Comparison of ENCODE assay signal across 8 cellular contexts in the genomic region with DNA sequence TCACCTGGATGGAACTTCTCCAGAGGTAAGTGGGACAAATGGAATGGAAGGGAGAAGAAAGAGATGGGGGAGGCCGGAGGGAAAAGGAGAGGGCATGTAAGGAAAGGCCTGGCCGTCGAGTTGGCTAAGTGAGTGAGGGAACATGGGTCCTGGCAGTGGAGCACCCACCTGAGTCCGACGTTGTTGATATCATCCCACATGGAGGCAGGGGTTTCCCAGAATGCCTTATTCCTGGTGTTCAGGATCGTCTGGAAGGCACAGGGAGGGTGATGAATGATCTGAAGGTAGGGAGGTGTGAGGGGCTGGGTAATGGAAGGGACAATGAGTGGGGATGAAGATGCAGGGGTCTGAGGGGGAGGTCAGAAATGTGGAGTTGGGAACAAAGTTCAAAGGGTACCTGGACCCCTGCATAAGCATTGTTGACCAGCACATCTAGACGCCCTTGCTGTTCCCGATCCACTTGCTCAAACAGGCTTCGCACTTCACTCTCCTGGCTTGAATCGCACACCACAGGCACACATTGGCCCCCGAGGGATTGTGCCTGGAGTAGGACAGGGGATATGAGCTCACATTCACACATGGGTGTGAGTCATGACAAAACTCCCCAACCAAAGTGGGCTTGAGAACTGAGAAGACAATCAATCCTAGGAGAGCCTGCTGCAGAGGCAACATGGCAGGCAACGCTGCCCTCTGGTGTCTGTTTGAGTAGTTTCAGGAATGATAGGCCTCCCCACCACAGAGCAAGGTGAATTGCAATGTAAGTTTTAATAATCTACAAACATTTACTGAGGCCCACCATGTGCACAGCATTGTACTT. TPM values are rescaled to one million over a fixed set of nuclear protein-coding genes. Genes with fewer than 3 reads are reported as not detected.
A peak's percentile ranks its signal among the peaks of the same experiment; 100 is the strongest.
DNase-seq lines count a peak whose midpoint lies in the region; ATAC-seq and TF ChIP-seq lines count a peak whose summit lies in the region.

No MANE protein-coding gene starts in this region.

- no TSS peak for BruUV-seq in Caco-2 (replicated peaks; lab: Mats Ljungman, UMichigan)

- H3K27me3 Mint-ChIP-seq in Caco-2 (ENCODE audit: insufficient read depth, unreplicated experiment) (no peaks in the 10 kb centered on the region), type B pancreatic cell (no peaks in the 10 kb centered on the region)
- no peaks in the 10 kb centered on the region for H3K27me3 Mint-ChIP-seq in activated T-helper 17 cell treated with anti-CD3 and anti-CD28 coated beads, Interleukin-2, amount 50 U/mL, for 72 hours

- peaks cover 5% of the 10 kb centered on the region for H3K4me1 ChIP-seq in Caco-2
- H3K4me1 ChIP-seq in HUES48 (ENCODE audit: control insufficient read depth, insufficient read depth, low read length): peaks cover 10% of the 10 kb centered on the region; the same call in 1 of the 2 replicates

- CTCF ChIA-PET in Caco-2 (lab: Charles Lee): interaction anchor here (0.7 to 5.8 kb wide), 8 partner anchors 11 to 135 kb away, joined by 3 to 157 read pairs (median 8); partner anchors contain the start of genes CHMP4A, CIDEB, RABGGTA and TINF2

- peak overlapping the region; percentile 36 for H3K27ac ChIP-seq in HUES48 (ENCODE audit: low read depth, low read length)

- POLR2A ChIA-PET in Caco-2 (lab: Charles Lee): interaction anchor here (0.9 to 2.0 kb wide), 3 partner anchors 12 to 54 kb away, joined by 3 to 32 read pairs (median 4); partner anchors contain the start of genes RABGGTA and TINF2

- H3K27me3 ChIP-seq in Caco-2 (replicated peaks; ENCODE audit: control insufficient read depth, insufficient read depth, low read length) (no peaks in the 10 kb centered on the region), HUES48 (ENCODE audit: control insufficient read depth, insufficient read depth, low read length) (no peaks in the 10 kb centered on the region)

- no peak overlapping the region for H3K4me3 Mint-ChIP-seq in Caco-2 (ENCODE audit: unreplicated experiment)
- H3K4me3 Mint-ChIP-seq in activated T-helper 17 cell treated with anti-CD3 and anti-CD28 coated beads, Interleukin-2, amount 50 U/mL, for 72 hours: peak overlapping the region; percentile 25
- H3K4me3 Mint-ChIP-seq in type B pancreatic cell: peak overlapping the region; percentile 35

- no peaks in the 10 kb centered on the region for H3K9me3 Mint-ChIP-seq in Caco-2 (ENCODE audit: unreplicated experiment)
- no peaks in the 10 kb centered on the region for H3K9me3 Mint-ChIP-seq in activated T-helper 17 cell treated with anti-CD3 and anti-CD28 coated beads, Interleukin-2, amount 50 U/mL, for 72 hours
- no peaks in the 10 kb centered on the region for H3K9me3 Mint-ChIP-seq in type B pancreatic cell

- H3K27ac Mint-ChIP-seq in Caco-2 (ENCODE audit: unreplicated experiment) (peak overlapping the region; percentile 14), type B pancreatic cell (peak overlapping the region; percentile 83)
- H3K27ac Mint-ChIP-seq in activated T-helper 17 cell treated with anti-CD3 and anti-CD28 coated beads, Interleukin-2, amount 50 U/mL, for 72 hours: peak overlapping the region; percentile 58

- H3K9me3 ChIP-seq in Caco-2: no peaks in the 10 kb centered on the region
- H3K9me3 ChIP-seq in HUES48 (ENCODE audit: control insufficient read depth, insufficient read depth, low read length): no peaks in the 10 kb centered on the region

- intact Hi-C loops in Caco-2 (cut with micrococcal nuclease; ENCODE audit: unreplicated experiment): loop anchor here (1.0 kb wide), 3 partner anchors 25 to 80 kb away; partner anchors contain the start of genes MDP1 and RABGGTA

- peak; percentile 36 for ATAC-seq in GM19468 (IDR thresholded peaks at IDR 0.05; ENCODE audit: extremely low read depth, unreplicated experiment)
- peak; percentile 82 for ATAC-seq in activated T-helper 17 cell treated with anti-CD3 and anti-CD28 coated beads, Interleukin-2, amount 50 U/mL, for 72 hours (replicated peaks)
- peak; percentile 80 for ATAC-seq in omental fat pad (ENCODE audit: low FRiP score)

- peak; percentile 69 to 72 for TF ChIP-seq CTCF in Caco-2 (IDR thresholded peaks at IDR 0.05; ENCODE audit: insufficient read depth in 1 of 2, low read depth in 1 of 2, low read length in 1 of 2, severe bottlenecking in 1 of 2, unreplicated experiment in 1 of 2)
- TF ChIP-seq CTCF in fibroblast of the aortic adventitia (IDR thresholded peaks at IDR 0.05; ENCODE audit: insufficient read depth, low read length): peak; percentile 75
- TF ChIP-seq CTCF in omental fat pad (IDR thresholded peaks at IDR 0.05): peak in 1 of 3 donors; percentile 29
- TF ChIP-seq CTCF in type B pancreatic cell (conservative IDR thresholded peaks at IDR 0.05): peak; percentile 84

- H3K36me3 Mint-ChIP-seq in Caco-2 (ENCODE audit: insufficient read depth, unreplicated experiment) (peaks cover 37% of the 10 kb centered on the region), type B pancreatic cell (peaks cover 4% of the 10 kb centered on the region)
- peaks cover 63% of the 10 kb centered on the region for H3K36me3 Mint-ChIP-seq in activated T-helper 17 cell treated with anti-CD3 and anti-CD28 coated beads, Interleukin-2, amount 50 U/mL, for 72 hours (ENCODE audit: low read depth)

- H3K4me3 ChIP-seq in Caco-2 (ENCODE audit: low read depth, low read length) (no peak overlapping the region), HUES48 (ENCODE audit: low read depth, low read length) (no peak overlapping the region), fibroblast of the aortic adventitia (ENCODE audit: low read depth, low read length) (no peak overlapping the region)

- H3K4me1 Mint-ChIP-seq in Caco-2 (ENCODE audit: low read depth, unreplicated experiment) (peaks cover 15% of the 10 kb centered on the region), type B pancreatic cell (ENCODE audit: unreplicated experiment) (peaks cover 32% of the 10 kb centered on the region)
- H3K4me1 Mint-ChIP-seq in activated T-helper 17 cell treated with anti-CD3 and anti-CD28 coated beads, Interleukin-2, amount 50 U/mL, for 72 hours: peaks cover 24% of the 10 kb centered on the region

- DNase-seq in Caco-2: peak; percentile 67 to 69
- peak; percentile 92 for DNase-seq in RKO (ENCODE audit: low spot score)
- DNase-seq in fibroblast of the aortic adventitia (ENCODE audit: low read depth): peak; percentile 93
- DNase-seq in omental fat pad (ENCODE audit: low spot score): peak; percentile 59
- no peak for DNase-seq in type B pancreatic cell (ENCODE audit: extremely low spot score, unreplicated experiment)

- H3K9ac ChIP-seq in HUES48 (ENCODE audit: low read depth, low read length): no peak overlapping the region

- H3K36me3 ChIP-seq in Caco-2 (ENCODE audit: control insufficient read depth, insufficient read depth, low read length) (peaks cover 4% of the 10 kb centered on the region), HUES48 (ENCODE audit: control insufficient read depth, insufficient read depth, low read length) (peaks cover 30% of the 10 kb centered on the region)

RNA-seq across cellular contexts. Expression of gene DHRS1, which starts 3.0 kb away (rescaled TPM):
- total RNA-seq in Caco-2 (2022): 15.6 and 18.1 TPM in 2 replicates
- total RNA-seq in activated T-helper 17 cell treated with anti-CD3 and anti-CD28 coated beads, Interleukin-2, amount 50 U/mL, for 72 hours: 10 to 100 TPM; 12.6 to 14.2 TPM
- total RNA-seq in fibroblast of the aortic adventitia (ENCODE audit: low replicate concordance): 8.7 and 20.7 TPM in 2 replicates
- 10 to 100 TPM; 14.3 to 42.5 (median 23.7) TPM for total RNA-seq in omental fat pad
- 31.4 and 32.9 TPM in 2 replicates for total RNA-seq in type B pancreatic cell (ENCODE audit: low replicate concordance)

RNA-seq across cellular contexts. Expression of gene NOP9, which starts 3.1 kb away (rescaled TPM):
- total RNA-seq in Caco-2 (2022): 35.1 and 38.3 TPM in 2 replicates
- 10 to 100 TPM; 21.2 to 42.2 TPM for total RNA-seq in activated T-helper 17 cell treated with anti-CD3 and anti-CD28 coated beads, Interleukin-2, amount 50 U/mL, for 72 hours
- total RNA-seq in fibroblast of the aortic adventitia (ENCODE audit: low replicate concordance): 16.4 and 19.6 TPM in 2 replicates
- total RNA-seq in omental fat pad: 10 to 100 TPM; 13.9 to 22.2 (median 17.8) TPM
- 26.2 and 33.9 TPM in 2 replicates for total RNA-seq in type B pancreatic cell (ENCODE audit: low replicate concordance)

RNA-seq across cellular contexts. Expression of gene CIDEB, which starts 11.2 kb away (rescaled TPM):
- total RNA-seq in Caco-2 (2022): 3.5 and 7.2 TPM in 2 replicates
- total RNA-seq in activated T-helper 17 cell treated with anti-CD3 and anti-CD28 coated beads, Interleukin-2, amount 50 U/mL, for 72 hours: 10 to 100 TPM; 14.9 to 28.1 TPM
- total RNA-seq in fibroblast of the aortic adventitia (ENCODE audit: low replicate concordance): 1.9 and 4.2 TPM in 2 replicates
- 10 to 100 TPM in 3 of 4 donors, 1 to 10 TPM in 1; 9.1 to 23.8 (median 14.3) TPM for total RNA-seq in omental fat pad
- 4.9 and 11.1 TPM in 2 replicates for total RNA-seq in type B pancreatic cell (ENCODE audit: low replicate concordance)

RNA-seq across cellular contexts. Expression of gene LTB4R2, which starts 13.4 kb away (rescaled TPM):
- 10.3 and 12.3 TPM in 2 replicates for total RNA-seq in Caco-2 (2022)
- total RNA-seq in activated T-helper 17 cell treated with anti-CD3 and anti-CD28 coated beads, Interleukin-2, amount 50 U/mL, for 72 hours: 10 to 100 TPM in 1 of 2 donors, 1 to 10 TPM in 1; 8.7 to 13.5 TPM
- 3.5 and 18.6 TPM in 2 replicates for total RNA-seq in fibroblast of the aortic adventitia (ENCODE audit: low replicate concordance)
- 1 to 10 TPM; 4.7 to 9.0 (median 7.9) TPM for total RNA-seq in omental fat pad
- total RNA-seq in type B pancreatic cell (ENCODE audit: low replicate concordance): 6.5 and 9.4 TPM in 2 replicates

RNA-seq across cellular contexts. Expression of gene LTB4R, which starts 14.8 kb away (rescaled TPM):
- total RNA-seq in Caco-2 (2022): 7.3 and 7.8 TPM in 2 replicates
- 10 to 100 TPM; 11.6 to 21.4 TPM for total RNA-seq in activated T-helper 17 cell treated with anti-CD3 and anti-CD28 coated beads, Interleukin-2, amount 50 U/mL, for 72 hours
- total RNA-seq in fibroblast of the aortic adventitia (ENCODE audit: low replicate concordance): 0.98 and 1.5 TPM in 2 replicates
- 10 to 100 TPM in 3 of 4 donors, 1 to 10 TPM in 1; 5.0 to 16.7 (median 12.6) TPM for total RNA-seq in omental fat pad
- total RNA-seq in type B pancreatic cell (ENCODE audit: low replicate concordance): 5.1 and 8.8 TPM in 2 replicates

Comparison
In these comparisons a context has a peak if more than half of its experiments do, and no peak if none do; other contexts are left out.
1. H3K27ac Mint-ChIP-seq: peak in every context shown above with its lines; median percentile 83 in type B pancreatic cell; 58 in activated T-helper 17 cell treated with anti-CD3 and anti-CD28 coated beads, Interleukin-2, amount 50 U/mL, for 72 hours; 14 in Caco-2.